In genomic region chr2:178088774-178089173, GRCh38 we compare ENCODE assay signal across 16 cellular contexts. TPM values are rescaled to one million over a fixed set of nuclear protein-coding genes. Genes with fewer than 3 reads are reported as not detected.
DNase-seq lines count a peak whose midpoint lies in the region; ATAC-seq, FAIRE-seq and TF ChIP-seq lines count a peak whose summit lies in the region.
"Had no signal": no experiment of that assay in that cellular context is flagged by ENCODE, and none has a peak within 500 bp of the region (broad histone marks: within the 10 kb centered on the region; RNA-seq: fewer than 3 reads in every experiment).

No MANE protein-coding gene starts in this region.

- H3K4me1 Mint-ChIP-seq in natural killer cell = no peaks in the 10 kb centered on the region
- H3K4me1 Mint-ChIP-seq: CD14-positive monocyte had no signal

- H3K79me2 ChIP-seq in parathyroid adenoma = no peaks in the 10 kb centered on the region

- H3K9me3 ChIP-seq in parathyroid adenoma (ENCODE audit: control insufficient read depth, low read length) = no peaks in the 10 kb centered on the region

- intact Hi-C loops in left colon (cut with DNase I, micrococcal nuclease) = no loop called here
- intact Hi-C loops in natural killer cell (cut with micrococcal nuclease) = no loop called here

- DNase-seq in NCI-H1436 (lab: John Stamatoyannopoulos, UW) (peak; percentile 21), NCI-H1436 treated with DMSO at 0.1 percent for 48 hours (lab: John Stamatoyannopoulos, UW) (no peak), D721Med (ENCODE audit: insufficient read length, low spot score) (no peak), left colon (no peak), natural killer cell (no peak), NCI-H82 treated with DMSO at 0.1 percent for 48 hours (lab: John Stamatoyannopoulos, UW; ENCODE audit: unreplicated experiment) (no peak), EL (no peak)
- DNase-seq: CD8-positive, alpha-beta T cell; COR-L47; DND-41; HCEC 1CT had no signal

- peaks cover 3% of the 10 kb centered on the region for H3K4me1 ChIP-seq in parathyroid adenoma

- no peak overlapping the region for H3K4me3 ChIP-seq in parathyroid adenoma (ENCODE audit: low read depth, low read length)

- no peak overlapping the region for H3K4me2 ChIP-seq in parathyroid adenoma (ENCODE audit: low read length)

- no peaks in the 10 kb centered on the region for H3K36me3 ChIP-seq in parathyroid adenoma (ENCODE audit: control insufficient read depth, insufficient read depth, low read length)

- H3K9ac ChIP-seq in parathyroid adenoma = no peak overlapping the region

- H3K4me3 Mint-ChIP-seq in natural killer cell = no peak overlapping the region
- H3K4me3 Mint-ChIP-seq: CD14-positive monocyte; CD8-positive, alpha-beta T cell had no signal

- no peak overlapping the region for H3K27ac ChIP-seq in parathyroid adenoma
- H3K27ac ChIP-seq: 22Rv1 had no signal

- H3K27me3 Mint-ChIP-seq in natural killer cell (ENCODE audit: low read depth in 2 of 2) = peaks cover 5 to 7% of the 10 kb centered on the region in 2 donors

- no peaks in the 10 kb centered on the region for H3K36me3 Mint-ChIP-seq in natural killer cell
- H3K36me3 Mint-ChIP-seq: CD14-positive monocyte; CD8-positive, alpha-beta T cell had no signal

- ATAC-seq in left colon (peak; percentile 99), natural killer cell (no peak)
- ATAC-seq: CD8-positive, alpha-beta T cell had no signal

- TF ChIP-seq CTCF in D721Med (IDR thresholded peaks at IDR 0.05; ENCODE audit: insufficient read depth, missing control alignments) (no peak), parathyroid adenoma (IDR thresholded peaks at IDR 0.05) (no peak), natural killer cell (IDR thresholded peaks at IDR 0.05) (no peak)

- H3K9me3 Mint-ChIP-seq in natural killer cell = no peaks in the 10 kb centered on the region
- H3K9me3 Mint-ChIP-seq: CD8-positive, alpha-beta T cell had no signal

- H2AFZ ChIP-seq in parathyroid adenoma = peak overlapping the region; percentile 26

- no peaks in the 10 kb centered on the region for H3K27me3 ChIP-seq in parathyroid adenoma (ENCODE audit: control insufficient read depth, insufficient read depth, low read length)

- no peak overlapping the region for H3K27ac Mint-ChIP-seq in natural killer cell
- H3K27ac Mint-ChIP-seq: CD14-positive monocyte; CD8-positive, alpha-beta T cell had no signal

- FAIRE-seq in D721Med (lab: Jason Lieb, UNC) = peak; percentile 38
- FAIRE-seq: GM18507 had no signal

RNA-seq across cellular contexts. Expression of gene PDE11A, which starts 16.2 kb away (rescaled TPM):
- 1 to 10 TPM; 1.8 to 1.9 TPM for total RNA-seq in left colon
- total RNA-seq in natural killer cell = not detected
- total RNA-seq: A673; CD8-positive, alpha-beta T cell had no signal

RNA-seq across cellular contexts. Expression of gene RBM45, which starts 23.5 kb away (rescaled TPM):
- total RNA-seq in left colon (10 to 100 TPM; 12.9 to 15.9 TPM), natural killer cell (10 to 100 TPM in 1 of 3 donors, 1 to 10 TPM in 2; 7.8 to 10.9 (median 9.1) TPM)
